In genomic region chr10:123451206-123451605, GRCh38 we compare ENCODE assay signal across 14 cellular contexts.
A peak's percentile ranks its signal among the peaks of the same experiment; 100 is the strongest.
DNase-seq lines count a peak whose midpoint lies in the region; ATAC-seq, FAIRE-seq and TF ChIP-seq lines count a peak whose summit lies in the region.
"Had no signal": no experiment of that assay in that cellular context is flagged by ENCODE, and none has a peak within 500 bp of the region (broad histone marks: within the 10 kb centered on the region; RNA-seq: fewer than 3 reads in every experiment).

No MANE protein-coding gene starts in this region.

- H3K4me3 Mint-ChIP-seq in immature natural killer cell = peak overlapping the region in 3 of 5 donors; percentile 6 to 55 (median 18)
- H3K4me3 Mint-ChIP-seq: CD4-positive, alpha-beta memory T cell had no signal

- peak overlapping the region in 1 of 6 donors; percentile 28 for H3K27ac Mint-ChIP-seq in immature natural killer cell

- no peaks in the 10 kb centered on the region for H3K9me3 Mint-ChIP-seq in immature natural killer cell
- H3K9me3 Mint-ChIP-seq: CD4-positive, alpha-beta memory T cell had no signal

- no peaks in the 10 kb centered on the region for H3K36me3 Mint-ChIP-seq in immature natural killer cell
- H3K36me3 Mint-ChIP-seq: CD4-positive, alpha-beta memory T cell had no signal

- no peak for ATAC-seq in GM19324 (IDR thresholded peaks at IDR 0.05; ENCODE audit: low FRiP score, unreplicated experiment)

- H3K27me3 Mint-ChIP-seq in immature natural killer cell (ENCODE audit: low read depth in 3 of 3) = peaks cover 4 to 6% (median 4%) of the 10 kb centered on the region in 3 donors

- peaks cover 0 to 13% of the 10 kb centered on the region in 2 donors for H3K4me1 Mint-ChIP-seq in immature natural killer cell
- H3K4me1 Mint-ChIP-seq: CD4-positive, alpha-beta memory T cell had no signal

- FAIRE-seq in GM12891 (lab: Jason Lieb, UNC) = peak; percentile 66
- peak; percentile 46 for FAIRE-seq in GM18507 (lab: Jason Lieb, UNC)
- FAIRE-seq: G401.6 had no signal

- no peak for TF ChIP-seq POLR2A in GM12891 (IDR thresholded peaks at IDR 0.05; ENCODE audit: low read depth, low read length)

- no peak for DNase-seq in GM12891 (ENCODE audit: insufficient read length, low spot score)
- DNase-seq in GM18507 (ENCODE audit: extremely low spot score, insufficient read length, low read depth) = no peak
- DNase-seq in immature natural killer cell = no peak
- no peak for DNase-seq in superior temporal gyrus (ENCODE audit: extremely low spot score)
- DNase-seq in anterior cingulate cortex (lab: John Stamatoyannopoulos, UW) = no peak
- DNase-seq: C1 segment of cervical spinal cord; CD4-positive, alpha-beta memory T cell; DMS153; DND-41; GM23248; H7; HCEC 1CT had no signal

TF ChIP-seq in GM12891, 5 proteins besides CTCF, POLR2A, EP300 and RAD21:
- TF ChIP-seq POLR2AphosphoS5 (IDR thresholded peaks at IDR 0.05; ENCODE audit: low read depth, low read length) (no peak), TAF1 (IDR thresholded peaks at IDR 0.05; ENCODE audit: low read depth, low read length) (no peak), PAX5 (IDR thresholded peaks at IDR 0.05; ENCODE audit: insufficient read depth, low read length, severe bottlenecking) (no peak), SPI1 (IDR thresholded peaks at IDR 0.05; ENCODE audit: low read depth, low read length) (no peak), POU2F2 (IDR thresholded peaks at IDR 0.05; ENCODE audit: low read depth, low read length) (no peak)
